In the genomic region with DNA sequence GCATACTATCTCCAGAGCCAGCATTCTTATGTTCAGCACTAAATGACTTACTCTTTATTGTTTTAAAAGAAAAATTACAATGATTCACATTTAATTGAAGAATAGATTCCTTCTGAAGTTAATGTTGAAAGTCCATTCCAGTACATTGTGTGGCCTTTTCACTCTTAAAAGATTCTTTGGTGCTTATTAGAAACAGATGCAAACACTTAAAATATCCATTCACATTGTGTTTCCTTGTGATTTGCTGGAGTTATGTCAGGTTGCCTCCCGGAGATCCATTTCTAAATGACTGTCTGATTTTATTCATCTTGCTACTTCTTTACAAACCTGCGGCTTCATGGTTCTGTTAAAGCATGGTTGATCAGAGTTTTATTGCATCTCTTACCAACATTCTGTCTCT, we compare ENCODE assay signal across 1 cellular context.
TF ChIP-seq lines count a peak whose summit lies in the region.

No MANE protein-coding gene starts in this region.

TF ChIP-seq in GM23338, 12 proteins besides CTCF, POLR2A, EP300 and RAD21 (continued from another document):
- TF ChIP-seq, protein P1, sequence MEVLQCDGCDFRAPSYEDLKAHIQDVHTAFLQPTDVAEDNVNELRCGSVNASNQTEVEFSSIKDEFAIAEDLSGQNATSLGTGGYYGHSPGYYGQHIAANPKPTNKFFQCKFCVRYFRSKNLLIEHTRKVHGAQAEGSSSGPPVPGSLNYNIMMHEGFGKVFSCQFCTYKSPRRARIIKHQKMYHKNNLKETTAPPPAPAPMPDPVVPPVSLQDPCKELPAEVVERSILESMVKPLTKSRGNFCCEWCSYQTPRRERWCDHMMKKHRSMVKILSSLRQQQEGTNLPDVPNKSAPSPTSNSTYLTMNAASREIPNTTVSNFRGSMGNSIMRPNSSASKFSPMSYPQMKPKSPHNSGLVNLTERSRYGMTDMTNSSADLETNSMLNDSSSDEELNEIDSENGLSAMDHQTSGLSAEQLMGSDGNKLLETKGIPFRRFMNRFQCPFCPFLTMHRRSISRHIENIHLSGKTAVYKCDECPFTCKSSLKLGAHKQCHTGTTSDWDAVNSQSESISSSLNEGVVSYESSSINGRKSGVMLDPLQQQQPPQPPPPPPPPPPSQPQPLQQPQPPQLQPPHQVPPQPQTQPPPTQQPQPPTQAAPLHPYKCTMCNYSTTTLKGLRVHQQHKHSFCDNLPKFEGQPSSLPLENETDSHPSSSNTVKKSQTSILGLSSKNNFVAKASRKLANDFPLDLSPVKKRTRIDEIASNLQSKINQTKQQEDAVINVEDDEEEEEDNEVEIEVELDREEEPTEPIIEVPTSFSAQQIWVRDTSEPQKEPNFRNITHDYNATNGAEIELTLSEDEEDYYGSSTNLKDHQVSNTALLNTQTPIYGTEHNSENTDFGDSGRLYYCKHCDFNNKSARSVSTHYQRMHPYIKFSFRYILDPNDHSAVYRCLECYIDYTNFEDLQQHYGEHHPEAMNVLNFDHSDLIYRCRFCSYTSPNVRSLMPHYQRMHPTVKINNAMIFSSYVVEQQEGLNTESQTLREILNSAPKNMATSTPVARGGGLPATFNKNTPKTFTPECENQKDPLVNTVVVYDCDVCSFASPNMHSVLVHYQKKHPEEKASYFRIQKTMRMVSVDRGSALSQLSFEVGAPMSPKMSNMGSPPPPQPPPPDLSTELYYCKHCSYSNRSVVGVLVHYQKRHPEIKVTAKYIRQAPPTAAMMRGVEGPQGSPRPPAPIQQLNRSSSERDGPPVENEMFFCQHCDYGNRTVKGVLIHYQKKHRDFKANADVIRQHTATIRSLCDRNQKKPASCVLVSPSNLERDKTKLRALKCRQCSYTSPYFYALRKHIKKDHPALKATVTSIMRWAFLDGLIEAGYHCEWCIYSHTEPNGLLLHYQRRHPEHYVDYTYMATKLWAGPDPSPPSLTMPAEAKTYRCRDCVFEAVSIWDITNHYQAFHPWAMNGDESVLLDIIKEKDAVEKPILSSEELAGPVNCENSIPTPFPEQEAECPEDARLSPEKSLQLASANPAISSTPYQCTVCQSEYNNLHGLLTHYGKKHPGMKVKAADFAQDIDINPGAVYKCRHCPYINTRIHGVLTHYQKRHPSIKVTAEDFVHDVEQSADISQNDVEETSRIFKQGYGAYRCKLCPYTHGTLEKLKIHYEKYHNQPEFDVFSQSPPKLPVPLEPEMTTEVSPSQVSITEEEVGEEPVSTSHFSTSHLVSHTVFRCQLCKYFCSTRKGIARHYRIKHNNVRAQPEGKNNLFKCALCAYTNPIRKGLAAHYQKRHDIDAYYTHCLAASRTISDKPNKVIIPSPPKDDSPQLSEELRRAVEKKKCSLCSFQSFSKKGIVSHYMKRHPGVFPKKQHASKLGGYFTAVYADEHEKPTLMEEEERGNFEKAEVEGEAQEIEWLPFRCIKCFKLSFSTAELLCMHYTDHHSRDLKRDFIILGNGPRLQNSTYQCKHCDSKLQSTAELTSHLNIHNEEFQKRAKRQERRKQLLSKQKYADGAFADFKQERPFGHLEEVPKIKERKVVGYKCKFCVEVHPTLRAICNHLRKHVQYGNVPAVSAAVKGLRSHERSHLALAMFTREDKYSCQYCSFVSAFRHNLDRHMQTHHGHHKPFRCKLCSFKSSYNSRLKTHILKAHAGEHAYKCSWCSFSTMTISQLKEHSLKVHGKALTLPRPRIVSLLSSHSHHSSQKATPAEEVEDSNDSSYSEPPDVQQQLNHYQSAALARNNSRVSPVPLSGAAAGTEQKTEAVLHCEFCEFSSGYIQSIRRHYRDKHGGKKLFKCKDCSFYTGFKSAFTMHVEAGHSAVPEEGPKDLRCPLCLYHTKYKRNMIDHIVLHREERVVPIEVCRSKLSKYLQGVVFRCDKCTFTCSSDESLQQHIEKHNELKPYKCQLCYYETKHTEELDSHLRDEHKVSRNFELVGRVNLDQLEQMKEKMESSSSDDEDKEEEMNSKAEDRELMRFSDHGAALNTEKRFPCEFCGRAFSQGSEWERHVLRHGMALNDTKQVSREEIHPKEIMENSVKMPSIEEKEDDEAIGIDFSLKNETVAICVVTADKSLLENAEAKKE (CRISPR knock-in tag; IDR thresholded peaks at IDR 0.05) = no peak
- no peak for TF ChIP-seq ZNF114 (CRISPR knock-in tag; IDR thresholded peaks at IDR 0.05)
